Comparison of ENCODE assay signal across 24 cellular contexts in the genomic region with DNA sequence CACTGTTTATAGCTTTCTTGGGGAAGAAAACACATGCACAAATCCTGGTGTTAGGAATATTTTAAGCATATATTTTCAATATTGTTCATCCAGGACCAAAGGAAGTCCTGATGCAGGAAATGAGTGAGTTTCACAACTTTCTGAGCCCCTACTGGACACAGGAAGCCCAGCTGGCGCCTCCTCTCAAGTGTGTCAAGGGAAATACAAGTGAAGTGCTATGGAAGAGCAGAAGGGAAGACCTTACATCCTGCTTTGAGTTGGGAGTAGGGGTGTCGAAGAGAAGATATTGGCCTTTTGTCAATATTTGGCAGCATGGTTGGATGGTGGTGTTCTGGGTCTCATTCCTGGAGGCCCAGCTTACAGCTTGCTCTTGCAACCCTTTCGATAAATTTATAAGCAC.
A peak's percentile ranks its signal among the peaks of the same experiment; 100 is the strongest.
DNase-seq lines count a peak whose midpoint lies in the region; ATAC-seq, FAIRE-seq and TF ChIP-seq lines count a peak whose summit lies in the region.
"Had no signal": no experiment of that assay in that cellular context is flagged by ENCODE, and none has a peak within 500 bp of the region (broad histone marks: within the 10 kb centered on the region; RNA-seq: fewer than 3 reads in every experiment).

No MANE protein-coding gene starts in this region.

- CTCF ChIA-PET in A673 (lab: Charles Lee) = no interaction called here

- H3K4me3 ChIP-seq in A673 (ENCODE audit: low read depth, low read length, poor library complexity, severe bottlenecking) (no peak overlapping the region), GM23338 (no peak overlapping the region), cardiac fibroblast (replicated peaks in 1 of 2; ENCODE audit: low read depth in 2 of 2, low read length in 2 of 2) (no peak overlapping the region)
- H3K4me3 ChIP-seq: A549, ovary, right atrium auricular region had no signal

- H3K4me3 Mint-ChIP-seq in GM23338 = no peak overlapping the region
- H3K4me3 Mint-ChIP-seq in activated T-helper 1 cell treated with anti-CD3 and anti-CD28 coated beads, Interleukin-12 subunit alpha, Interleukin-12 subunit beta, Interleukin-2, Interleukin-4 antibody, amounts not matched to agents 30 ng/mL and 10 ng/mL and 1 ng/mL, durations not matched to agents 14 hours and 24 hours and 36 hours = no peak overlapping the region
- H3K4me3 Mint-ChIP-seq: activated naive CD4-positive, alpha-beta T cell treated with anti-CD3 and anti-CD28 coated beads for 36 hours; memory B cell; stimulated activated memory B cell treated with anti-CD40 and anti-IgM and Interleukin-4, amounts not matched to agents 10 μg/mL and 1 μg/mL and 100 μg/mL, for 72 hours had no signal

- H3K4me2 ChIP-seq in GM23338 = 0 out of 2 replicates have a peak overlapping the region, but pooled peaks have one; percentile 15
- H3K4me2 ChIP-seq: A549 had no signal

- no peaks in the 10 kb centered on the region for H3K9me3 ChIP-seq in A673 (ENCODE audit: low read depth, low read length, poor library complexity, severe bottlenecking)
- H3K9me3 ChIP-seq: A549, ovary, right atrium auricular region had no signal

- BruUV-seq in A673 (replicated peaks; lab: Mats Ljungman, UMichigan) = no TSS peak

- no peaks in the 10 kb centered on the region for H4K20me1 ChIP-seq in GM23338 (replicated peaks; ENCODE audit: insufficient read depth)

- TF ChIP-seq CTCF in A673 (conservative IDR thresholded peaks at IDR 0.05; ENCODE audit: low read depth, low read length) = no peak
- 0 out of 4 replicates have a peak, but pooled peaks of 1 of the 2 experiments have one; percentile 12 for TF ChIP-seq CTCF in GM23338 (conservative IDR thresholded peaks at IDR 0.05; ENCODE audit: low read depth in 2 of 2)
- TF ChIP-seq CTCF in cardiac fibroblast (IDR thresholded peaks at IDR 0.05; ENCODE audit: low read depth, low read length) = peak; percentile 11

- H3K4me1 ChIP-seq in A673 (ENCODE audit: insufficient read depth, low read length, poor library complexity, severe bottlenecking) (peaks cover 29% of the 10 kb centered on the region), GM23338 (ENCODE audit: insufficient read depth) (peaks cover 11% of the 10 kb centered on the region)
- H3K4me1 ChIP-seq: A549, right atrium auricular region had no signal

- ATAC-seq in GM23338 = peak; percentile 21; the same call in 2 of the 3 replicates
- ATAC-seq in GM21737 (IDR thresholded peaks at IDR 0.05; ENCODE audit: unreplicated experiment) = no peak
- no peak for ATAC-seq in GM18502 (IDR thresholded peaks at IDR 0.05; ENCODE audit: poor library complexity, unreplicated experiment)
- ATAC-seq: Panc1; stimulated activated memory B cell treated with anti-CD40 and anti-IgM and Interleukin-4, amounts not matched to agents 10 μg/mL and 1 μg/mL and 100 μg/mL, for 72 hours had no signal

- no peak for TF ChIP-seq POLR2A in GM12891 (IDR thresholded peaks at IDR 0.05; ENCODE audit: low read depth, low read length)

- DNase-seq in A673 (ENCODE audit: low spot score) = peak; percentile 37
- no peak for DNase-seq in GM23338 (ENCODE audit: low spot score)
- peak; percentile 20 to 36 for DNase-seq in cardiac fibroblast (ENCODE audit: low read depth in 2 of 2)
- peak; percentile 45 for DNase-seq in kidney tubule cell (ENCODE audit: low spot score)
- no peak for DNase-seq in GM12891 (ENCODE audit: insufficient read length, low spot score)
- DNase-seq in activated T-helper 1 cell treated with anti-CD3 and anti-CD28 coated beads, Interleukin-12 subunit alpha, Interleukin-12 subunit beta, Interleukin-2, Interleukin-4 antibody, amounts not matched to agents 30 ng/mL and 10 ng/mL and 1 ng/mL, durations not matched to agents 14 hours and 24 hours and 36 hours (ENCODE audit: low spot score) = no peak
- DNase-seq: activated naive CD4-positive, alpha-beta T cell treated with anti-CD3 and anti-CD28 coated beads for 36 hours; activated T-cell treated with anti-CD3 and anti-CD28 coated beads, Interleukin-2, amount 50 U/mL, for 48 hours; amniotic stem cell; COR-L47; NCI-H1436 treated with DMSO at 0.1 percent for 48 hours; NCI-H510A; NK-92 treated with Interleukin-12 subunit alpha and Interleukin-12 subunit beta, amount 100 ng/mL, for 24 hours; ovary; SIG-M5; stimulated activated CD4-positive, alpha-beta T cell treated with anti-CD3 and anti-CD28 coated beads, Interleukin-4, amount 100 ng/mL, for 1 hour had no signal

- no peaks in the 10 kb centered on the region for H3K9me3 Mint-ChIP-seq in GM23338
- no peaks in the 10 kb centered on the region for H3K9me3 Mint-ChIP-seq in activated T-helper 1 cell treated with anti-CD3 and anti-CD28 coated beads, Interleukin-12 subunit alpha, Interleukin-12 subunit beta, Interleukin-2, Interleukin-4 antibody, amounts not matched to agents 30 ng/mL and 10 ng/mL and 1 ng/mL, durations not matched to agents 14 hours and 24 hours and 36 hours
- H3K9me3 Mint-ChIP-seq: activated naive CD4-positive, alpha-beta T cell treated with anti-CD3 and anti-CD28 coated beads for 36 hours; memory B cell; stimulated activated memory B cell treated with anti-CD40 and anti-IgM and Interleukin-4, amounts not matched to agents 10 μg/mL and 1 μg/mL and 100 μg/mL, for 72 hours had no signal

- H3K27ac Mint-ChIP-seq in GM23338 = no peak overlapping the region
- no peak overlapping the region for H3K27ac Mint-ChIP-seq in activated T-helper 1 cell treated with anti-CD3 and anti-CD28 coated beads, Interleukin-12 subunit alpha, Interleukin-12 subunit beta, Interleukin-2, Interleukin-4 antibody, amounts not matched to agents 30 ng/mL and 10 ng/mL and 1 ng/mL, durations not matched to agents 14 hours and 24 hours and 36 hours
- H3K27ac Mint-ChIP-seq: activated naive CD4-positive, alpha-beta T cell treated with anti-CD3 and anti-CD28 coated beads for 36 hours; memory B cell; stimulated activated memory B cell treated with anti-CD40 and anti-IgM and Interleukin-4, amounts not matched to agents 10 μg/mL and 1 μg/mL and 100 μg/mL, for 72 hours had no signal

- no peaks in the 10 kb centered on the region for H3K79me2 ChIP-seq in GM23338 (replicated peaks; ENCODE audit: insufficient read depth)

- H3K27ac ChIP-seq in A673 (ENCODE audit: low read depth, low read length, poor library complexity, severe bottlenecking) = no peak overlapping the region
- H3K27ac ChIP-seq in GM23338 (ENCODE audit: low read depth) = no peak overlapping the region
- H3K27ac ChIP-seq: A549, ovary, right atrium auricular region had no signal

- no peak for FAIRE-seq in GM12891 (lab: Jason Lieb, UNC)
- FAIRE-seq: A549, TTC549 had no signal

- H3K27me3 ChIP-seq in A673 (replicated peaks; ENCODE audit: insufficient read depth, low read depth, low read length, poor library complexity) (no peaks in the 10 kb centered on the region), GM23338 (ENCODE audit: insufficient read depth) (no peaks in the 10 kb centered on the region)
- H3K27me3 ChIP-seq: ovary, right atrium auricular region had no signal

- H3F3A ChIP-seq in GM23338 (replicated peaks; ENCODE audit: low read depth) = no peaks in the 10 kb centered on the region

- H3K9me2 ChIP-seq in GM23338 (ENCODE audit: insufficient read depth) = no peaks in the 10 kb centered on the region

- intact Hi-C loops in A673 (cut with micrococcal nuclease; ENCODE audit: unreplicated experiment) = no loop called here
- intact Hi-C loops in activated T-helper 1 cell treated with anti-CD3 and anti-CD28 coated beads, Interleukin-12 subunit alpha, Interleukin-12 subunit beta, Interleukin-2, Interleukin-4 antibody, amounts not matched to agents 30 ng/mL and 10 ng/mL and 1 ng/mL, durations not matched to agents 14 hours and 24 hours and 36 hours (cut with micrococcal nuclease) = no loop called here

- peaks cover 8% of the 10 kb centered on the region for H3K27me3 Mint-ChIP-seq in GM23338 (ENCODE audit: insufficient read depth, low read depth, poor library complexity)
- peaks cover 6% of the 10 kb centered on the region for H3K27me3 Mint-ChIP-seq in activated T-helper 1 cell treated with anti-CD3 and anti-CD28 coated beads, Interleukin-12 subunit alpha, Interleukin-12 subunit beta, Interleukin-2, Interleukin-4 antibody, amounts not matched to agents 30 ng/mL and 10 ng/mL and 1 ng/mL, durations not matched to agents 14 hours and 24 hours and 36 hours (ENCODE audit: insufficient read depth)

- H3K36me3 Mint-ChIP-seq in GM23338 (ENCODE audit: low read depth) = no peaks in the 10 kb centered on the region
- no peaks in the 10 kb centered on the region for H3K36me3 Mint-ChIP-seq in activated T-helper 1 cell treated with anti-CD3 and anti-CD28 coated beads, Interleukin-12 subunit alpha, Interleukin-12 subunit beta, Interleukin-2, Interleukin-4 antibody, amounts not matched to agents 30 ng/mL and 10 ng/mL and 1 ng/mL, durations not matched to agents 14 hours and 24 hours and 36 hours (ENCODE audit: low read depth)
- H3K36me3 Mint-ChIP-seq: memory B cell; stimulated activated memory B cell treated with anti-CD40 and anti-IgM and Interleukin-4, amounts not matched to agents 10 μg/mL and 1 μg/mL and 100 μg/mL, for 72 hours had no signal

- H2AFZ ChIP-seq in GM23338 = peak overlapping the region; percentile 15; the same call in 1 of the 2 replicates

- H3K4me1 Mint-ChIP-seq in GM23338 = peaks cover 35% of the 10 kb centered on the region
- H3K4me1 Mint-ChIP-seq in activated T-helper 1 cell treated with anti-CD3 and anti-CD28 coated beads, Interleukin-12 subunit alpha, Interleukin-12 subunit beta, Interleukin-2, Interleukin-4 antibody, amounts not matched to agents 30 ng/mL and 10 ng/mL and 1 ng/mL, durations not matched to agents 14 hours and 24 hours and 36 hours (ENCODE audit: low read depth) = no peaks in the 10 kb centered on the region
- H3K4me1 Mint-ChIP-seq: memory B cell; stimulated activated memory B cell treated with anti-CD40 and anti-IgM and Interleukin-4, amounts not matched to agents 10 μg/mL and 1 μg/mL and 100 μg/mL, for 72 hours had no signal

- POLR2A ChIA-PET in A673 (lab: Charles Lee; ENCODE audit: low non-redundant PET) = no interaction called here

- H3K36me3 ChIP-seq in A673 (ENCODE audit: insufficient read depth, low read length, poor library complexity, severe bottlenecking) (no peaks in the 10 kb centered on the region), GM23338 (ENCODE audit: insufficient read depth) (no peaks in the 10 kb centered on the region)
- H3K36me3 ChIP-seq: ovary, right atrium auricular region had no signal

TF ChIP-seq in GM12891, 5 proteins besides CTCF, POLR2A, EP300 and RAD21:
- TF ChIP-seq PAX5 (IDR thresholded peaks at IDR 0.05; ENCODE audit: insufficient read depth, low read length, severe bottlenecking) (no peak), TAF1 (IDR thresholded peaks at IDR 0.05; ENCODE audit: low read depth, low read length) (no peak), POU2F2 (IDR thresholded peaks at IDR 0.05; ENCODE audit: low read depth, low read length) (no peak), SPI1 (IDR thresholded peaks at IDR 0.05; ENCODE audit: low read depth, low read length) (no peak), POLR2AphosphoS5 (IDR thresholded peaks at IDR 0.05; ENCODE audit: low read depth, low read length) (no peak)
TF ChIP-seq in GM12891: peak in this region for 0.

Comparison
In these comparisons a context has a peak if more than half of its experiments do, and no peak if none do; other contexts are left out.
1. DNase-seq: peak in A673 (single experiment), cardiac fibroblast (2 of 2) and kidney tubule cell (single experiment); none in GM23338 (single experiment), GM12891 (single experiment) and activated T-helper 1 cell treated with anti-CD3 and anti-CD28 coated beads, Interleukin-12 subunit alpha, Interleukin-12 subunit beta, Interleukin-2, Interleukin-4 antibody, amounts not matched to agents 30 ng/mL and 10 ng/mL and 1 ng/mL, durations not matched to agents 14 hours and 24 hours and 36 hours (single experiment).